Comparison of ENCODE assay signal across 26 cellular contexts in the genomic region with DNA sequence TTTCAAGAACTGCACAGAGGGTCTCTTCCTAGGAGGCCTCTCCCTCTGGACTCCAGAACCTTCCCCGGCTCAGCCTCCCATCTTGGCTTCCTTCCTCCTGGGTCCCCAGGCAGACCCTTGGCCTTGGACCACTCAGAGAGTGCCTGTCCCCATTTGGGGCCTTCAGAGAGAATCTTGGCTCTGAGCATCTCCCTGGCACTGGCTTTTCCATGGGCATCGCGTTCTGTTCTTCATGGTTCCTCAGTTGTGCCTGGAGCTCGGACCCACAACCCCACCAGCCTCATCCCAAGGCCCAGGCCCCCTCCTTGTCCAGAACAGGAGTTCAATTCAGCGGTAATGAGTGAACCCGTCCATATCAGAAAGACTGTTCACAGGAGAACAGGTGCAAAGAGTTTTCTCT.
DNase-seq lines count a peak whose midpoint lies in the region; ATAC-seq and TF ChIP-seq lines count a peak whose summit lies in the region.
"Had no signal": no experiment of that assay in that cellular context is flagged by ENCODE, and none has a peak within 500 bp of the region (broad histone marks: within the 10 kb centered on the region; RNA-seq: fewer than 3 reads in every experiment).

No MANE protein-coding gene starts in this region.

- H3K27ac ChIP-seq in DND-41 (ENCODE audit: low read length) (peak overlapping the region; percentile 65), sigmoid colon (no peak overlapping the region)
- H3K27ac ChIP-seq: brain microvascular endothelial cell, dorsolateral prefrontal cortex, hepatocyte, pancreas, Peyer's patch, suprapubic skin had no signal

- peaks cover 3% of the 10 kb centered on the region for H3K27me3 Mint-ChIP-seq in activated T-helper 1 cell treated with anti-CD3 and anti-CD28 coated beads, Interleukin-12 subunit alpha, Interleukin-12 subunit beta, Interleukin-2, Interleukin-4 antibody, amounts not matched to agents 30 ng/mL and 10 ng/mL and 1 ng/mL, durations not matched to agents 14 hours and 24 hours and 36 hours (ENCODE audit: insufficient read depth)

- H2AFZ ChIP-seq in DND-41 (ENCODE audit: low read depth, low read length), result no peak overlapping the region
- H2AFZ ChIP-seq: hepatocyte had no signal

- no peaks in the 10 kb centered on the region for H4K20me1 ChIP-seq in DND-41 (ENCODE audit: insufficient read depth, low read length)

- H3K4me2 ChIP-seq in DND-41 (ENCODE audit: insufficient read depth, low read length), result no peak overlapping the region
- H3K4me2 ChIP-seq: hepatocyte, smooth muscle cell had no signal

- intact Hi-C loops in activated T-helper 1 cell treated with anti-CD3 and anti-CD28 coated beads, Interleukin-12 subunit alpha, Interleukin-12 subunit beta, Interleukin-2, Interleukin-4 antibody, amounts not matched to agents 30 ng/mL and 10 ng/mL and 1 ng/mL, durations not matched to agents 14 hours and 24 hours and 36 hours (cut with micrococcal nuclease), result loop anchor here (2.0 kb wide), 1 partner anchor 14 kb away; no protein-coding TSS in a partner anchor
- intact Hi-C loops in sigmoid colon (cut with DNase I), result no loop called here

- no peak for ATAC-seq in DND-41 (ENCODE audit: insufficient read depth, low read depth)
- no peak for ATAC-seq in esophagus mucosa
- ATAC-seq: pancreas had no signal

- no peak for TF ChIP-seq POLR2A in sigmoid colon (IDR thresholded peaks at IDR 0.05)

- TF ChIP-seq CTCF in DND-41 (IDR thresholded peaks at IDR 0.05; ENCODE audit: borderline replicate concordance, extremely low read depth, low read length, poor library complexity, severe bottlenecking) (no peak), sigmoid colon (IDR thresholded peaks at IDR 0.05) (no peak)

- H3K4me1 ChIP-seq in DND-41 (ENCODE audit: insufficient read depth, low read length) (peaks cover 22% of the 10 kb centered on the region), sigmoid colon (peaks cover 0 to 35% (median 19%) of the 10 kb centered on the region in 4 donors)
- H3K4me1 ChIP-seq: suprapubic skin had no signal

- WGBS in sigmoid colon, 2 donors, result 92 to 95% methylated on average over 6 of the region's 6 CpGs

- no peaks in the 10 kb centered on the region for H3K9me3 Mint-ChIP-seq in activated T-helper 1 cell treated with anti-CD3 and anti-CD28 coated beads, Interleukin-12 subunit alpha, Interleukin-12 subunit beta, Interleukin-2, Interleukin-4 antibody, amounts not matched to agents 30 ng/mL and 10 ng/mL and 1 ng/mL, durations not matched to agents 14 hours and 24 hours and 36 hours
- H3K9me3 Mint-ChIP-seq: activated B cell treated with CpG ODN at 0.5 μM for 24 hours; activated CD8-positive, alpha-beta T cell treated with anti-CD3 and anti-CD28 coated beads for 36 hours; nephron had no signal

- peak overlapping the region; percentile 68 for H3K27ac Mint-ChIP-seq in activated T-helper 1 cell treated with anti-CD3 and anti-CD28 coated beads, Interleukin-12 subunit alpha, Interleukin-12 subunit beta, Interleukin-2, Interleukin-4 antibody, amounts not matched to agents 30 ng/mL and 10 ng/mL and 1 ng/mL, durations not matched to agents 14 hours and 24 hours and 36 hours
- H3K27ac Mint-ChIP-seq: activated B cell treated with CpG ODN at 0.5 μM for 24 hours; activated CD8-positive, alpha-beta T cell treated with anti-CD3 and anti-CD28 coated beads for 36 hours had no signal

- peaks cover 52% of the 10 kb centered on the region for H3K79me2 ChIP-seq in DND-41 (ENCODE audit: insufficient read depth, low read length)
- H3K79me2 ChIP-seq: hepatocyte had no signal

- DNase-seq in activated CD8-positive, alpha-beta memory T cell treated with anti-CD3 and anti-CD28 coated beads, Interleukin-2, amount 50 U/mL, for 48 hours, result peak; percentile 29
- DNase-seq in activated CD8-positive, alpha-beta memory T cell treated with anti-CD3 and anti-CD28 coated beads, Interleukin-2, amount 50 U/mL, for 4 hours, result no peak
- no peak for DNase-seq in DND-41
- DNase-seq in activated T-helper 1 cell treated with anti-CD3 and anti-CD28 coated beads, Interleukin-12 subunit alpha, Interleukin-12 subunit beta, Interleukin-2, Interleukin-4 antibody, amounts not matched to agents 30 ng/mL and 10 ng/mL and 1 ng/mL, durations not matched to agents 14 hours and 24 hours and 36 hours (ENCODE audit: low spot score), result no peak
- DNase-seq in sigmoid colon, result peak; percentile 5
- no peak for DNase-seq in globus pallidus (ENCODE audit: low spot score)
- DNase-seq: activated B cell treated with CpG ODN at 0.5 μM for 24 hours; activated naive CD4-positive, alpha-beta T cell treated with anti-CD3 and anti-CD28 coated beads, Interleukin-2, amount 50 U/mL, for 16 hours; amniotic stem cell; brain microvascular endothelial cell; dorsolateral prefrontal cortex; foreskin melanocyte; GOT3; mammary epithelial cell; NCI-H1092; NCI-H1694; Peyer's patch; SIG-M5; stimulated activated naive CD4-positive, alpha-beta T cell treated with Interleukin-2 at 50 U/mL for 16 hours had no signal

- H3K36me3 Mint-ChIP-seq in activated T-helper 1 cell treated with anti-CD3 and anti-CD28 coated beads, Interleukin-12 subunit alpha, Interleukin-12 subunit beta, Interleukin-2, Interleukin-4 antibody, amounts not matched to agents 30 ng/mL and 10 ng/mL and 1 ng/mL, durations not matched to agents 14 hours and 24 hours and 36 hours (ENCODE audit: low read depth), result no peaks in the 10 kb centered on the region

- H3K4me3 ChIP-seq in DND-41 (ENCODE audit: low read depth in 1 of 2, low read length in 2 of 2) (no peak overlapping the region), sigmoid colon (no peak overlapping the region)
- H3K4me3 ChIP-seq: dorsolateral prefrontal cortex, hepatocyte, pancreas, Peyer's patch, smooth muscle cell, suprapubic skin had no signal

- TF ChIP-seq EP300 in sigmoid colon (IDR thresholded peaks at IDR 0.05), result no peak

- H3K4me3 Mint-ChIP-seq in activated T-helper 1 cell treated with anti-CD3 and anti-CD28 coated beads, Interleukin-12 subunit alpha, Interleukin-12 subunit beta, Interleukin-2, Interleukin-4 antibody, amounts not matched to agents 30 ng/mL and 10 ng/mL and 1 ng/mL, durations not matched to agents 14 hours and 24 hours and 36 hours, result no peak overlapping the region
- H3K4me3 Mint-ChIP-seq: activated B cell treated with CpG ODN at 0.5 μM for 24 hours; activated CD8-positive, alpha-beta T cell treated with anti-CD3 and anti-CD28 coated beads for 36 hours; nephron had no signal

- peaks cover 52% of the 10 kb centered on the region for H3K36me3 ChIP-seq in DND-41 (ENCODE audit: insufficient read depth, low read length)
- no peaks in the 10 kb centered on the region for H3K36me3 ChIP-seq in sigmoid colon
- H3K36me3 ChIP-seq: brain microvascular endothelial cell, pancreas, Peyer's patch, suprapubic skin had no signal

- no peaks in the 10 kb centered on the region for H3K27me3 ChIP-seq in DND-41 (ENCODE audit: insufficient read depth, low read length, poor library complexity)
- no peaks in the 10 kb centered on the region for H3K27me3 ChIP-seq in sigmoid colon
- H3K27me3 ChIP-seq: brain microvascular endothelial cell, dorsolateral prefrontal cortex, hepatocyte, pancreas, Peyer's patch, suprapubic skin had no signal

- H3K9ac ChIP-seq in DND-41 (ENCODE audit: low read depth, low read length), result no peak overlapping the region

- peaks cover 32% of the 10 kb centered on the region for H3K4me1 Mint-ChIP-seq in activated T-helper 1 cell treated with anti-CD3 and anti-CD28 coated beads, Interleukin-12 subunit alpha, Interleukin-12 subunit beta, Interleukin-2, Interleukin-4 antibody, amounts not matched to agents 30 ng/mL and 10 ng/mL and 1 ng/mL, durations not matched to agents 14 hours and 24 hours and 36 hours (ENCODE audit: low read depth)
- H3K4me1 Mint-ChIP-seq: activated B cell treated with CpG ODN at 0.5 μM for 24 hours had no signal

- H3K9me3 ChIP-seq in DND-41 (ENCODE audit: insufficient read depth, low read length, severe bottlenecking) (no peaks in the 10 kb centered on the region), sigmoid colon (no peaks in the 10 kb centered on the region)
- H3K9me3 ChIP-seq: pancreas, Peyer's patch, suprapubic skin had no signal

Comparison
In these comparisons a context has a peak if more than half of its experiments do, and no peak if none do; other contexts are left out.
1. DNase-seq: peak in activated CD8-positive, alpha-beta memory T cell treated with anti-CD3 and anti-CD28 coated beads, Interleukin-2, amount 50 U/mL, for 48 hours (single experiment) and sigmoid colon (single experiment); none in activated CD8-positive, alpha-beta memory T cell treated with anti-CD3 and anti-CD28 coated beads, Interleukin-2, amount 50 U/mL, for 4 hours (single experiment), DND-41 (single experiment), activated T-helper 1 cell treated with anti-CD3 and anti-CD28 coated beads, Interleukin-12 subunit alpha, Interleukin-12 subunit beta, Interleukin-2, Interleukin-4 antibody, amounts not matched to agents 30 ng/mL and 10 ng/mL and 1 ng/mL, durations not matched to agents 14 hours and 24 hours and 36 hours (single experiment) and globus pallidus (single experiment).